Comparison of ENCODE assay signal across 8 cellular contexts in the genomic region with DNA sequence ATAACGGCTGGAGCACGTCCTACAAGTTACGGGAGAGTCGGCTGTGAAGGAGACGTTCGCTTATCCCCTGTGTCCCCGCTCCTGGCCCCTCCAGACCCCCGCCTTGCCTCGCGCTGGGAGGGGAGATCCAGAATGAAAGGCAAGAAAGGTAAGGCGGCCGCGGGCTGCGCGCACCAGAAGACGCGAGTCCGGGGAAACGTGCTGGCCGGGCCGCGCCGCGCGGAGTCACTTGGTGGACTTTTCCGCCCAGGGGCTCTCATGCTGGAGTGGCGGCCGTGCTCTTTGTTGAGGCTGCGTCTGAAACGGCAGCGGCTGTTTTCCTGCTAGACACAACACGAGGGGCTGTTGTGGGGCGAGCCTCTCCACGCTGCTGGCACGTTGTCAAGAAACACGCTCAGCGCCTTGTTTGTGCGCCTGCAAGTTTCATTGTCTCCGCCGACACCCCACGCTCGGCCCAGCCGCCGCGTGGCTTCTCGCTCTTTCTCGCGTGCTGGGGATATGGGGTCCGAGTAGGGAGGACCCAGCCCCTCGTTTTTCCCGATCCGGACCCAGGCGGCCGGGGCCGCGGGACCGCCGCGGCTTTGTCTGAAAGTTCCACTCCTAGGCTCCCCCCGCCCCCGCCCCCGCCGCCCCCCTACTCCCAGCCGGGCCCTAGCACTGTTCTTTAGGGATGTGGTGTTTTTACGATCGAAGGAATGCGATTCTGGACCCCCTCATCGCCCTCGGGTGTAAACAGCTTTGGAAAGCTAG. TPM values are rescaled to one million over a fixed set of nuclear protein-coding genes. Genes with fewer than 3 reads are reported as not detected.
DNase-seq lines count a peak whose midpoint lies in the region; ATAC-seq and TF ChIP-seq lines count a peak whose summit lies in the region.

No MANE protein-coding gene starts in this region.

- no peak for TF ChIP-seq CTCF in OCI-LY7 (conservative IDR thresholded peaks at IDR 0.05; ENCODE audit: low read length)
- no peak for TF ChIP-seq CTCF in foreskin fibroblast (IDR thresholded peaks at IDR 0.05; ENCODE audit: low read depth, low read length)

- peaks cover 12% of the 10 kb centered on the region; the same call in 1 of the 2 replicates for H4K20me1 ChIP-seq in OCI-LY7 (ENCODE audit: insufficient read depth, low read length)

- peaks cover 41% of the 10 kb centered on the region for H3K4me1 ChIP-seq in OCI-LY7 (ENCODE audit: insufficient read depth, low read length, poor library complexity, severe bottlenecking)
- H3K4me1 ChIP-seq in neuron (ENCODE audit: insufficient read depth, low read length): peaks cover 38% of the 10 kb centered on the region

- no peaks in the 10 kb centered on the region for H3K9me2 ChIP-seq in OCI-LY7 (ENCODE audit: insufficient read depth, low read length)

- H3K4me3 ChIP-seq in OCI-LY7 (ENCODE audit: low read depth, low read length, poor library complexity, severe bottlenecking): peak overlapping the region; percentile 88
- H3K4me3 ChIP-seq in foreskin fibroblast (ENCODE audit: low read depth in 1 of 2, low read length in 2 of 2): peak overlapping the region; percentile 90 to 91
- H3K4me3 ChIP-seq in neuron (ENCODE audit: low read length): peak overlapping the region; percentile 66

- H3K36me3 ChIP-seq in OCI-LY7 (ENCODE audit: insufficient read depth, low read length) (peaks cover 12% of the 10 kb centered on the region; the same call in 1 of the 2 replicates), neuron (ENCODE audit: insufficient read depth, low read length) (no peaks in the 10 kb centered on the region)

- H2AFZ ChIP-seq in OCI-LY7 (ENCODE audit: low read length): no peak overlapping the region; the same call in 1 of the 2 replicates
- peak overlapping the region; percentile 37 for H2AFZ ChIP-seq in neuron (ENCODE audit: low read depth, low read length)

- BruUV-seq in OCI-LY7 (replicated peaks; lab: Mats Ljungman, UMichigan): no TSS peak

- H3K79me2 ChIP-seq in OCI-LY7 (ENCODE audit: insufficient read depth, low read depth, low read length): peaks cover 53% of the 10 kb centered on the region

- ATAC-seq in GM21576 (IDR thresholded peaks at IDR 0.05; ENCODE audit: unreplicated experiment): no peak
- no peak for ATAC-seq in GM18868 (IDR thresholded peaks at IDR 0.05; ENCODE audit: unreplicated experiment)

- H3K27ac ChIP-seq in OCI-LY7 (ENCODE audit: low read depth, low read length, poor library complexity, severe bottlenecking): peak overlapping the region; percentile 96

- POLR2A ChIA-PET in OCI-LY7 (lab: Charles Lee): interaction anchor here (0.6 to 1.6 kb wide), 3 partner anchors 144 to 173 kb away, joined by 3 to 4 read pairs (median 3); no protein-coding TSS in a partner anchor

- H3K4me2 ChIP-seq in OCI-LY7 (ENCODE audit: low read length): peak overlapping the region; percentile 84

- CTCF ChIA-PET in OCI-LY7 (lab: Charles Lee; ENCODE audit: unreplicated experiment): no interaction called here

- intact Hi-C loops in OCI-LY7 (cut with micrococcal nuclease; ENCODE audit: unreplicated experiment): loop anchor here (1.0 kb wide), 1 partner anchor 136 kb away; no protein-coding TSS in a partner anchor

- no peaks in the 10 kb centered on the region for H3K27me3 ChIP-seq in neuron (ENCODE audit: insufficient read depth, low read length)

- peak; percentile 25 for TF ChIP-seq POLR2A in GM19099 (IDR thresholded peaks at IDR 0.05; ENCODE audit: extremely low read depth, insufficient read length, low read depth)

- DNase-seq in OCI-LY7 (ENCODE audit: low spot score) (peak; percentile 59), foreskin fibroblast (peak in 1 of 2 donors; percentile 82), superior temporal gyrus (ENCODE audit: extremely low spot score) (peak; percentile 71)
- DNase-seq in activated effector memory CD4-positive, alpha-beta T cell treated with Interleukin-2 at 50 U/mL for 16 hours: peak; percentile 71

- H3K9me3 ChIP-seq in OCI-LY7 (ENCODE audit: low read length) (no peaks in the 10 kb centered on the region), neuron (ENCODE audit: low read length) (no peaks in the 10 kb centered on the region)

RNA-seq across cellular contexts. Expression of gene TGIF1, which starts 0.6 kb away (rescaled TPM):
- 61.5 and 69.0 TPM in 2 replicates for total RNA-seq in OCI-LY7 (2014; rRNA removed; shearing (Covaris generic))
- total RNA-seq in OCI-LY7 (2022): 40.9 and 42.5 TPM in 2 replicates
